ENCODE assay signal across 26 cellular contexts in the genomic region with DNA sequence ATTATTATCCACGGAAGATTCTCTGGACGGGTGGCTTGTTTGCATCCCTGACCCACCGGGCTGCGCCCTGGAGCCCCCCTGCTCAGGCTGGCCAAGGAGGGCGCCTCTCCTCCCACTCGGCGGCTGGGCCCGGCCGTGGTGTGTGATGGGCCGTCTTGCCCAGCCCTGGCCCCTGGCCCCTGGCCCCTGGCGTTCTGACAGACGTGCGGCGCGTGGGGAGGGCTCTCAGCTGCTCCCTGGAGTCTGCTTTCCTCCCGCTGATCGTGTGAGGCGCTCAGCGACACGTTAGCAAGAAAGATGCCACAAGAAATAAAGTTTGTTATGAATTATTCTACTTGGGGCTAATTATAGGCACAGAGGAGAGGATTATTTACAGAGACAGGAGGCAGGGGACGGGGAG. TPM values are rescaled to one million over a fixed set of nuclear protein-coding genes. Genes with fewer than 3 reads are reported as not detected.
DNase-seq lines count a peak whose midpoint lies in the region; ATAC-seq and TF ChIP-seq lines count a peak whose summit lies in the region.
"Had no signal": no experiment of that assay in that cellular context is flagged by ENCODE, and none has a peak within 500 bp of the region (broad histone marks: within the 10 kb centered on the region; RNA-seq: fewer than 3 reads in every experiment).

No MANE protein-coding gene starts in this region.

- peaks cover 61% of the 10 kb centered on the region; the same call in 1 of the 2 replicates for H4K20me1 ChIP-seq in BLaER1
- no peaks in the 10 kb centered on the region; the same call in 1 of the 2 replicates for H4K20me1 ChIP-seq in GM23338 (replicated peaks; ENCODE audit: insufficient read depth)

- DNase-seq in GM23338 (ENCODE audit: low spot score): no peak
- no peak for DNase-seq in nephron progenitor cell
- no peak for DNase-seq in NCI-H146 (lab: John Stamatoyannopoulos, UW)
- no peak for DNase-seq in NCI-H2107 treated with DMSO at 0.1 percent for 48 hours (lab: John Stamatoyannopoulos, UW; ENCODE audit: unreplicated experiment)
- no peak for DNase-seq in EL
- DNase-seq: CD8-positive, alpha-beta memory T cell; DMS153; DND-41; H7; HFFc6; Kasumi-1; NCI-H1105 treated with DMSO at 0.1 percent for 48 hours; NCI-H2029; NCI-H226; NCI-H510A; NCI-H774; RPMI8226; SHP77 treated with DMSO at 0.1 percent for 48 hours; T-helper 1 cell had no signal

- H3K36me3 Mint-ChIP-seq in GM23338 (ENCODE audit: low read depth) (no peaks in the 10 kb centered on the region), brain (no peaks in the 10 kb centered on the region), nephron progenitor cell (ENCODE audit: low read depth) (no peaks in the 10 kb centered on the region)
- H3K36me3 Mint-ChIP-seq: CD14-positive monocyte; CD8-positive, alpha-beta memory T cell had no signal

- no peak overlapping the region for H3K9ac ChIP-seq in BLaER1

- H3K9me3 ChIP-seq in BLaER1: no peaks in the 10 kb centered on the region
- H3K9me3 ChIP-seq: A549 had no signal

- H3K4me2 ChIP-seq in BLaER1 (peak overlapping the region; percentile 73), GM23338 (no peak overlapping the region)
- H3K4me2 ChIP-seq: A549 had no signal

- no peaks in the 10 kb centered on the region for H3K9me2 ChIP-seq in GM23338 (ENCODE audit: insufficient read depth)

- peak; percentile 9; the same call in 2 of the 3 replicates for ATAC-seq in GM23338
- ATAC-seq: K562 had no signal

- H3K27me3 ChIP-seq in BLaER1 (peaks cover 35% of the 10 kb centered on the region), GM23338 (ENCODE audit: insufficient read depth) (no peaks in the 10 kb centered on the region)

- H3K27ac ChIP-seq in BLaER1 (no peak overlapping the region), GM23338 (ENCODE audit: low read depth) (no peak overlapping the region)
- H3K27ac ChIP-seq: A549 had no signal

- H3K27ac Mint-ChIP-seq in GM23338 (no peak overlapping the region), brain (peak overlapping the region in 4 of 5 experiments; percentile 26 to 86 (median 44)), nephron progenitor cell (no peak overlapping the region)
- H3K27ac Mint-ChIP-seq: CD14-positive monocyte; CD8-positive, alpha-beta memory T cell; HFFc6 had no signal

- H3K36me3 ChIP-seq in BLaER1 (no peaks in the 10 kb centered on the region), GM23338 (ENCODE audit: insufficient read depth) (no peaks in the 10 kb centered on the region)

- H3K9me3 Mint-ChIP-seq in GM23338 (no peaks in the 10 kb centered on the region; the same call in 1 of the 3 replicates), brain (peaks cover 0 to 12% (median 0%) of the 10 kb centered on the region in 5 experiments), nephron progenitor cell (no peaks in the 10 kb centered on the region)
- H3K9me3 Mint-ChIP-seq: CD14-positive monocyte; CD8-positive, alpha-beta memory T cell; HFFc6 had no signal

- H3K4me1 Mint-ChIP-seq in GM23338 (peaks cover 13% of the 10 kb centered on the region), brain (peaks cover 63% of the 10 kb centered on the region), nephron progenitor cell (peaks cover 33% of the 10 kb centered on the region)
- H3K4me1 Mint-ChIP-seq: CD8-positive, alpha-beta memory T cell had no signal

- TF ChIP-seq CTCF in GM23338 (conservative IDR thresholded peaks at IDR 0.05; ENCODE audit: low read depth in 2 of 2) (no peak), brain (conservative IDR thresholded peaks at IDR 0.05) (no peak), nephron progenitor cell (IDR thresholded peaks at IDR 0.05) (no peak)

- H3K4me1 ChIP-seq in BLaER1: peaks cover 26% of the 10 kb centered on the region
- peaks cover 3% of the 10 kb centered on the region; the same call in 1 of the 2 replicates for H3K4me1 ChIP-seq in GM23338 (ENCODE audit: insufficient read depth)
- H3K4me1 ChIP-seq: A549 had no signal

- H3K4me3 Mint-ChIP-seq in GM23338 (no peak overlapping the region), brain (peak overlapping the region in 3 of 5 experiments; percentile 5 to 22 (median 13)), nephron progenitor cell (peak overlapping the region; percentile 35)
- H3K4me3 Mint-ChIP-seq: CD14-positive monocyte; CD8-positive, alpha-beta memory T cell; HFFc6 had no signal

- peaks cover 17% of the 10 kb centered on the region for H3K27me3 Mint-ChIP-seq in GM23338 (ENCODE audit: insufficient read depth, low read depth, poor library complexity)
- H3K27me3 Mint-ChIP-seq in brain: peaks cover 38% of the 10 kb centered on the region
- H3K27me3 Mint-ChIP-seq in nephron progenitor cell (ENCODE audit: low read depth, poor library complexity): peaks cover 67% of the 10 kb centered on the region

- no peaks in the 10 kb centered on the region for H3F3A ChIP-seq in GM23338 (replicated peaks; ENCODE audit: low read depth)

- H3K4me3 ChIP-seq in BLaER1: no peak overlapping the region
- H3K4me3 ChIP-seq in GM23338: no peak overlapping the region
- H3K4me3 ChIP-seq: A549, K562 had no signal

- H2AFZ ChIP-seq in GM23338: no peak overlapping the region

- no peaks in the 10 kb centered on the region for H3K79me2 ChIP-seq in GM23338 (replicated peaks; ENCODE audit: insufficient read depth)

TF ChIP-seq in GM23338, 12 proteins besides CTCF, POLR2A, EP300 and RAD21 (continues in another document):
- TF ChIP-seq EZH2phosphoT487 (IDR thresholded peaks at IDR 0.05; ENCODE audit: unreplicated experiment) (no peak), POLR2AphosphoS5 (IDR thresholded peaks at IDR 0.05; ENCODE audit: low read depth) (no peak), ZNF331 (CRISPR knock-in tag; IDR thresholded peaks at IDR 0.05; ENCODE audit: low read depth) (no peak), REST (IDR thresholded peaks at IDR 0.05; ENCODE audit: unreplicated experiment) (no peak), STAT1 (IDR thresholded peaks at IDR 0.05; ENCODE audit: unreplicated experiment) (no peak), NANOG (IDR thresholded peaks at IDR 0.05; ENCODE audit: borderline replicate concordance) (no peak), ZNF114 (CRISPR knock-in tag; IDR thresholded peaks at IDR 0.05) (no peak), ETS1 (IDR thresholded peaks at IDR 0.05) (no peak), JUNB (IDR thresholded peaks at IDR 0.05; ENCODE audit: unreplicated experiment) (no peak), EZH2 (IDR thresholded peaks at IDR 0.05; ENCODE audit: low read depth, unreplicated experiment) (no peak)

RNA-seq across cellular contexts. Expression of gene UNC5A, which starts 33.3 kb away (rescaled TPM):
- total RNA-seq in GM23338 (2014; rRNA removed; shearing (Covaris generic)): 3.9 and 7.3 TPM in 2 replicates
- polyA plus RNA-seq in GM23338 (2016; fragmentation: Nextera tagmentation; extraction: Ambion mirVana) (0.92 and 1.1 TPM in 2 replicates), brain (ENCODE audit: insufficient read depth, low read depth, low replicate concordance) (50.6 TPM)
- total RNA-seq: CD8-positive, alpha-beta memory T cell; HFFc6; K562 had no signal
- polyA plus RNA-seq: CD8-positive, alpha-beta memory T cell; K562 had no signal

RNA-seq across cellular contexts. Expression of gene HK3, which starts 55.5 kb away (rescaled TPM):
- not detected in 2 replicates for total RNA-seq in GM23338 (2014; rRNA removed; shearing (Covaris generic))
- not detected in 2 replicates for polyA plus RNA-seq in GM23338 (2016; fragmentation: Nextera tagmentation; extraction: Ambion mirVana)
- polyA plus RNA-seq in brain (ENCODE audit: insufficient read depth, low read depth, low replicate concordance): 0.17 TPM
- total RNA-seq: H7, HFFc6, HT1080, M059J had no signal
- polyA plus RNA-seq: CD8-positive, alpha-beta memory T cell; K562 had no signal

Comparison
In these comparisons a context has a peak if more than half of its experiments do, and no peak if none do; other contexts are left out.
1. H3K27ac Mint-ChIP-seq: peak in brain (4 of 5); none in GM23338 (single experiment) and nephron progenitor cell (single experiment).
2. RNA of gene UNC5A, which starts 33.3 kb away (polyA plus RNA-seq): 50.6 TPM in brain (single experiment); 0.92 to 1.1 TPM in GM23338; every median in the first group is over 10 times any median in the second.